ENCODE assay signal across 14 cellular contexts in genomic region chr3:36909181-36909580, GRCh38. TPM values are rescaled to one million over a fixed set of nuclear protein-coding genes. Genes with fewer than 3 reads are reported as not detected.
DNase-seq lines count a peak whose midpoint lies in the region; ATAC-seq and TF ChIP-seq lines count a peak whose summit lies in the region.
"Had no signal": no experiment of that assay in that cellular context is flagged by ENCODE, and none has a peak within 500 bp of the region (broad histone marks: within the 10 kb centered on the region; RNA-seq: fewer than 3 reads in every experiment).

No MANE protein-coding gene starts in this region.

- H2AFZ ChIP-seq in hepatocyte: no peak overlapping the region

- CTCF ChIA-PET in activated naive CD4-positive, alpha-beta T cell treated with anti-CD3 and anti-CD28 coated beads for 36 hours (lab: Charles Lee): interaction anchor here (0.8 to 9.3 kb wide), 3 partner anchors 36 to 49 kb away, joined by 5 to 74 read pairs (median 6); no protein-coding TSS in a partner anchor

- no peak for DNase-seq in activated naive CD4-positive, alpha-beta T cell treated with anti-CD3 and anti-CD28 coated beads for 36 hours
- no peak for DNase-seq in activated naive CD4-positive, alpha-beta T cell treated with Interleukin-2 at 50 U/mL for 16 hours
- no peak for DNase-seq in T-helper 17 cell
- DNase-seq in hepatocyte (ENCODE audit: low spot score): no peak
- no peak for DNase-seq in stomach
- no peak for DNase-seq in prostate gland (ENCODE audit: low spot score)
- no peak for DNase-seq in coronary artery (ENCODE audit: low spot score)
- DNase-seq: amniotic stem cell, EL, kidney, NCI-H1436 treated with DMSO at 0.1 percent for 48 hours, nucleus accumbens had no signal

- H3K4me1 Mint-ChIP-seq in activated naive CD4-positive, alpha-beta T cell treated with anti-CD3 and anti-CD28 coated beads for 36 hours (ENCODE audit: low read depth): peaks cover 63% of the 10 kb centered on the region
- peaks cover 47% of the 10 kb centered on the region for H3K4me1 Mint-ChIP-seq in T-helper 17 cell

- H3K4me3 Mint-ChIP-seq in activated naive CD4-positive, alpha-beta T cell treated with anti-CD3 and anti-CD28 coated beads for 36 hours: peak overlapping the region; percentile 79
- peak overlapping the region; percentile 100 for H3K4me3 Mint-ChIP-seq in T-helper 17 cell

- H3K36me3 Mint-ChIP-seq in activated naive CD4-positive, alpha-beta T cell treated with anti-CD3 and anti-CD28 coated beads for 36 hours (ENCODE audit: low read depth): no peaks in the 10 kb centered on the region
- peaks cover 5% of the 10 kb centered on the region for H3K36me3 Mint-ChIP-seq in T-helper 17 cell (ENCODE audit: low read depth)

- H3K4me1 ChIP-seq in hepatocyte (ENCODE audit: insufficient read depth): peaks cover 18% of the 10 kb centered on the region
- H3K4me1 ChIP-seq in stomach: peaks cover 22 to 73% (median 40%) of the 10 kb centered on the region in 4 donors
- peaks cover 3% of the 10 kb centered on the region for H3K4me1 ChIP-seq in prostate gland (replicated peaks)

- no peaks in the 10 kb centered on the region for H4K20me1 ChIP-seq in hepatocyte (ENCODE audit: insufficient read depth, poor library complexity, severe bottlenecking)

- H3K9me3 ChIP-seq in T-helper 17 cell (ENCODE audit: control insufficient read depth, low read length, poor library complexity, severe bottlenecking) (no peaks in the 10 kb centered on the region), hepatocyte (ENCODE audit: low read depth) (no peaks in the 10 kb centered on the region), stomach (no peaks in the 10 kb centered on the region), prostate gland (no peaks in the 10 kb centered on the region)

- intact Hi-C loops in activated naive CD4-positive, alpha-beta T cell treated with anti-CD3 and anti-CD28 coated beads for 36 hours (cut with micrococcal nuclease): no loop called here
- intact Hi-C loops in stomach (cut with DNase I; ENCODE audit: low total_unique reads): loop anchor here (10.0 kb wide), 1 partner anchor 46 kb away; no protein-coding TSS in a partner anchor
- intact Hi-C loops in prostate gland (cut with DNase I): no loop called here

- H3K27me3 Mint-ChIP-seq in activated naive CD4-positive, alpha-beta T cell treated with anti-CD3 and anti-CD28 coated beads for 36 hours (ENCODE audit: low read depth): no peaks in the 10 kb centered on the region
- no peaks in the 10 kb centered on the region for H3K27me3 Mint-ChIP-seq in T-helper 17 cell

- peak overlapping the region; percentile 77 for H3K27ac ChIP-seq in hepatocyte
- peak overlapping the region in 4 of 5 donors; percentile 83 to 93 (median 84) for H3K27ac ChIP-seq in stomach
- H3K27ac ChIP-seq in prostate gland: no peak overlapping the region
- peak overlapping the region in 1 of 2 donors; percentile 70 for H3K27ac ChIP-seq in coronary artery
- H3K27ac ChIP-seq: SK-N-MC had no signal

- no peak overlapping the region for H3K4me2 ChIP-seq in hepatocyte

- no peak for ATAC-seq in T-helper 17 cell
- ATAC-seq in HG02610 (IDR thresholded peaks at IDR 0.05; ENCODE audit: unreplicated experiment): no peak

- no peaks in the 10 kb centered on the region for H3K36me3 ChIP-seq in hepatocyte (replicated peaks; ENCODE audit: insufficient read depth, low read depth)
- H3K36me3 ChIP-seq in stomach: no peaks in the 10 kb centered on the region
- H3K36me3 ChIP-seq in prostate gland: no peaks in the 10 kb centered on the region

- no peaks in the 10 kb centered on the region for H3K9me3 Mint-ChIP-seq in activated naive CD4-positive, alpha-beta T cell treated with anti-CD3 and anti-CD28 coated beads for 36 hours

- no peak for TF ChIP-seq CTCF in hepatocyte (IDR thresholded peaks at IDR 0.05; ENCODE audit: poor library complexity)
- TF ChIP-seq CTCF in stomach (IDR thresholded peaks at IDR 0.05): no peak
- TF ChIP-seq CTCF in prostate gland (IDR thresholded peaks at IDR 0.05): no peak
- no peak for TF ChIP-seq CTCF in coronary artery (IDR thresholded peaks at IDR 0.05)

- WGBS in hepatocyte (ENCODE audit: low lambda C conversion rate, missing lambda C conversion rate): 92% methylated on average over 2 of the region's 2 CpGs
- 93 to 98% (median 95%) methylated on average over 2 of the region's 2 CpGs for WGBS in stomach, 5 donors
- 97% methylated on average over 2 of the region's 2 CpGs for WGBS in prostate gland

- peaks cover 4% of the 10 kb centered on the region for H3K79me2 ChIP-seq in hepatocyte

- TF ChIP-seq POLR2A in stomach (IDR thresholded peaks at IDR 0.05): no peak
- no peak for TF ChIP-seq POLR2A in prostate gland (IDR thresholded peaks at IDR 0.05)

- H3K27me3 ChIP-seq in hepatocyte (no peaks in the 10 kb centered on the region), stomach (no peaks in the 10 kb centered on the region), prostate gland (replicated peaks; ENCODE audit: insufficient read depth) (no peaks in the 10 kb centered on the region)

- H3K9me2 ChIP-seq in hepatocyte (replicated peaks; ENCODE audit: insufficient read depth): no peaks in the 10 kb centered on the region

- H3K4me3 ChIP-seq in hepatocyte: no peak overlapping the region
- no peak overlapping the region for H3K4me3 ChIP-seq in stomach
- H3K4me3 ChIP-seq in prostate gland: no peak overlapping the region
- no peak overlapping the region for H3K4me3 ChIP-seq in coronary artery
- H3K4me3 ChIP-seq: SK-N-MC had no signal

- H3K27ac Mint-ChIP-seq in activated naive CD4-positive, alpha-beta T cell treated with anti-CD3 and anti-CD28 coated beads for 36 hours: peak overlapping the region; percentile 83
- peak overlapping the region; percentile 99 for H3K27ac Mint-ChIP-seq in T-helper 17 cell

- no peak for TF ChIP-seq EP300 in stomach (IDR thresholded peaks at IDR 0.05)

RNA-seq across cellular contexts. Expression of gene TRANK1, which starts 35.7 kb away (rescaled TPM):
- total RNA-seq in activated naive CD4-positive, alpha-beta T cell treated with anti-CD3 and anti-CD28 coated beads for 36 hours: 10 to 100 TPM; 10.9 to 11.0 TPM
- 10 to 100 TPM; 64.7 to 89.7 TPM for total RNA-seq in T-helper 17 cell
- total RNA-seq in hepatocyte: 16.7 and 19.9 TPM in 2 replicates
- 8.5 and 9.4 TPM in 2 replicates for polyA plus RNA-seq in hepatocyte
- 10 to 100 TPM in 3 of 5 donors, 1 to 10 TPM in 2; 5.3 to 27.2 (median 13.5) TPM for total RNA-seq in stomach
- 1 to 10 TPM; 1.2 to 3.1 (median 2.0) TPM for polyA plus RNA-seq in stomach
- total RNA-seq in prostate gland: 10 to 100 TPM in 1 of 2 donors, 1 to 10 TPM in 1; 9.4 to 17.4 TPM

Comparison
In these comparisons a context has a peak if more than half of its experiments do, and no peak if none do; other contexts are left out.
1. H3K27ac ChIP-seq: peak in hepatocyte (single experiment) and stomach (4 of 5); none in prostate gland (0 of 2).